In genomic region chr7:120985130-120985758, GRCh38 we compare ENCODE assay signal across 21 cellular contexts. TPM values are rescaled to one million over a fixed set of nuclear protein-coding genes. Genes with fewer than 3 reads are reported as not detected.
"Had no signal": no experiment of that assay in that cellular context is flagged by ENCODE, and none has a peak within 500 bp of the region (broad histone marks: within the 10 kb centered on the region; RNA-seq: fewer than 3 reads in every experiment).

No MANE protein-coding gene starts in this region.

- H3K4me3 ChIP-seq: gastroesophageal sphincter, lung, spleen, tibial artery had no signal

- H3K36me3 ChIP-seq: brain microvascular endothelial cell, gastroesophageal sphincter, spleen, tibial artery had no signal

- DNase-seq: activated CD4-positive, alpha-beta T cell treated with anti-CD3 and anti-CD28 coated beads, Interleukin-2, amount 10 ng/mL, durations not matched to agents 7 days and 5 days; activated CD4-positive, CD25-positive, alpha-beta regulatory T cell treated with anti-CD3 and anti-CD28 coated beads, Interleukin-2, amount 50 U/mL, for 72 hours; activated CD8-positive, alpha-beta T cell treated with anti-CD3 and anti-CD28 coated beads, Interleukin-2, amount 10 ng/mL, durations not matched to agents 7 days and 5 days; activated gamma-delta T cell treated with Interleukin-2 at 50 U/mL for 16 hours; aorta; brain microvascular endothelial cell; effector memory CD4-positive, alpha-beta T cell; head of caudate nucleus; kidney; retina; spleen; stimulated activated CD4-positive, alpha-beta T cell treated with anti-CD3 and anti-CD28 coated beads, Interleukin-4, amount 100 ng/mL, for 24 hours; substantia nigra; tibial artery had no signal

- H3K27ac ChIP-seq: brain microvascular endothelial cell, gastroesophageal sphincter, spleen, tibial artery, VCaP had no signal

- ATAC-seq: activated CD8-positive, alpha-beta T cell treated with anti-CD3 and anti-CD28 coated beads, Interleukin-2, amount 10 ng/mL, durations not matched to agents 7 days and 5 days; esophagus mucosa; gastroesophageal sphincter; natural killer cell treated with Interleukin-12 subunit alpha and Interleukin-12 subunit beta and Interleukin-15 and Interleukin-18, amount 100 ng/mL, for 72 hours had no signal

- H3K27me3 ChIP-seq: brain microvascular endothelial cell, gastroesophageal sphincter, tibial artery had no signal

- FAIRE-seq: colon, kidney had no signal

- H3K9me3 ChIP-seq: gastroesophageal sphincter, spleen, tibial artery had no signal

RNA-seq across cellular contexts. Expression of gene CPED1, which starts 3.3 kb away (rescaled TPM):
- total RNA-seq: activated CD8-positive, alpha-beta T cell treated with anti-CD3 and anti-CD28 coated beads, Interleukin-2, amount 10 ng/mL, durations not matched to agents 7 days and 5 days; natural killer cell treated with Interleukin-12 subunit alpha and Interleukin-12 subunit beta and Interleukin-15 and Interleukin-18, amount 100 ng/mL, for 72 hours; T-helper 2 cell treated with Interferon-gamma antibody and Interleukin-4, amounts not matched to agents 100 ng/mL and 5 ng/mL, for 36 hours had no signal
